ENCODE assay signal across 25 cellular contexts in genomic region chr1:21707891-21708290, GRCh38.
"Had no signal": no experiment of that assay in that cellular context is flagged by ENCODE, and none has a peak within 500 bp of the region (broad histone marks: within the 10 kb centered on the region; RNA-seq: fewer than 3 reads in every experiment).

No MANE protein-coding gene starts in this region.

- H3K36me3 ChIP-seq: breast epithelium had no signal

- H3K27me3 ChIP-seq: adrenal gland, body of pancreas, breast epithelium, MG63 had no signal

- H3K9me3 ChIP-seq: adrenal gland, body of pancreas, breast epithelium, MG63 had no signal

- H3K4me3 Mint-ChIP-seq: activated CD4-positive, alpha-beta T cell treated with anti-CD3 and anti-CD28 coated beads for 36 hours; activated CD4-positive, alpha-beta T cell treated with anti-CD3 and anti-CD28 coated beads, Interleukin-2, amount 10 ng/mL, durations not matched to agents 7 days and 5 days; activated CD8-positive, alpha-beta T cell treated with anti-CD3 and anti-CD28 coated beads, Interleukin-2, amount 10 ng/mL, durations not matched to agents 7 days and 5 days; activated naive CD4-positive, alpha-beta T cell treated with anti-CD3 and anti-CD28 coated beads for 36 hours; activated T-cell treated with anti-CD3 and anti-CD28 coated beads, Interleukin-2, amount 50 U/mL, for 24 hours; activated T-helper 1 cell treated with anti-CD3 and anti-CD28 coated beads, Interleukin-12 subunit alpha, Interleukin-12 subunit beta, Interleukin-2, Interleukin-4 antibody, amounts not matched to agents 30 ng/mL and 10 ng/mL and 1 ng/mL, durations not matched to agents 14 hours and 24 hours and 36 hours had no signal

- H3K27ac Mint-ChIP-seq: activated CD4-positive, alpha-beta T cell treated with anti-CD3 and anti-CD28 coated beads for 36 hours; activated CD4-positive, alpha-beta T cell treated with anti-CD3 and anti-CD28 coated beads, Interleukin-2, amount 10 ng/mL, durations not matched to agents 7 days and 5 days; activated CD8-positive, alpha-beta T cell treated with anti-CD3 and anti-CD28 coated beads, Interleukin-2, amount 10 ng/mL, durations not matched to agents 7 days and 5 days; activated naive CD4-positive, alpha-beta T cell treated with anti-CD3 and anti-CD28 coated beads, Interleukin-2, amount 50 U/mL, for 72 hours; activated T-cell treated with anti-CD3 and anti-CD28 coated beads, Interleukin-2, amount 50 U/mL, for 24 hours had no signal

- H3K4me1 ChIP-seq: body of pancreas, breast epithelium had no signal

- H3K27me3 Mint-ChIP-seq: activated CD4-positive, alpha-beta T cell treated with anti-CD3 and anti-CD28 coated beads for 36 hours; activated CD4-positive, alpha-beta T cell treated with anti-CD3 and anti-CD28 coated beads, Interleukin-2, amount 10 ng/mL, durations not matched to agents 7 days and 5 days; activated T-cell treated with anti-CD3 and anti-CD28 coated beads, Interleukin-2, amount 50 U/mL, for 24 hours had no signal

- H3K4me3 ChIP-seq: adrenal gland, body of pancreas, breast epithelium, MG63, SK-N-MC had no signal

- H3K9me3 Mint-ChIP-seq: activated CD4-positive, alpha-beta T cell treated with anti-CD3 and anti-CD28 coated beads, Interleukin-2, amount 10 ng/mL, durations not matched to agents 7 days and 5 days; activated naive CD4-positive, alpha-beta T cell treated with anti-CD3 and anti-CD28 coated beads for 36 hours; activated naive CD4-positive, alpha-beta T cell treated with anti-CD3 and anti-CD28 coated beads, Interleukin-2, amount 50 U/mL, for 72 hours; activated T-cell treated with anti-CD3 and anti-CD28 coated beads, Interleukin-2, amount 50 U/mL, for 24 hours; activated T-helper 1 cell treated with anti-CD3 and anti-CD28 coated beads, Interleukin-12 subunit alpha, Interleukin-12 subunit beta, Interleukin-2, Interleukin-4 antibody, amounts not matched to agents 30 ng/mL and 10 ng/mL and 1 ng/mL, durations not matched to agents 14 hours and 24 hours and 36 hours had no signal

- DNase-seq: activated CD4-positive, alpha-beta T cell treated with anti-CD3 and anti-CD28 coated beads for 36 hours; activated CD4-positive, alpha-beta T cell treated with anti-CD3 and anti-CD28 coated beads, Interleukin-2, amount 10 ng/mL, durations not matched to agents 7 days and 5 days; activated CD4-positive, alpha-beta T cell treated with anti-CD3 and anti-CD28 coated beads, Interleukin-2, amount 50 U/mL, for 48 hours; activated CD8-positive, alpha-beta T cell treated with anti-CD3 and anti-CD28 coated beads, Interleukin-2, amount 10 ng/mL, durations not matched to agents 7 days and 5 days; activated gamma-delta T cell treated with Interleukin-2 at 50 U/mL for 16 hours; activated naive CD4-positive, alpha-beta T cell treated with anti-CD3 and anti-CD28 coated beads for 36 hours; activated T-cell treated with anti-CD3 and anti-CD28 coated beads, Interleukin-2, amount 50 U/mL, for 24 hours; adrenal gland; Kasumi-1; MG63; NCI-H1048; NCI-H1105 treated with DMSO at 0.1 percent for 48 hours; NCI-H1436; NCI-H1694; NCI-H2029; NCI-H345; NCI-H524 treated with DMSO at 0.1 percent for 48 hours; SIG-M5; T1000 had no signal

- H3K27ac ChIP-seq: adrenal gland, body of pancreas, breast epithelium, RWPE1, SK-N-MC had no signal
